8 cellular contexts compared by ENCODE assay signal in the genomic region with DNA sequence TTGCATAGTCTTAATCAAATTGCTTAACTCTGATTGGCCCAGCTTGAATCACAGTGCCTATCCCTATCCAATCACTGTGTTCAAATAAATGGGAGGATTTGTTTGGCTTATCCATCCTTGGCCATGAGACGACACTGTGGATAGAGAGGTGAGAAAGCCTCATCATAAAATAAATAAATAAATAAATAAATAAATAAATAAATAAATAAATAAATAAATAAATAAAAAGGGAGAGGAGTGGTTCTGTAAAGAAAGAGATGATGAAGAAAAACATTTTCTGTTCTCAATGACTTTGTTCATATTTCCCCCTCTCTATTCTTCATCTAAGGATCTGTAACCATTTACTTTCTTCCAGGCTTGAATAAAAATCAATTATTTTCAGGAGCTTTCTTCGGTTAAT.
"Had no signal": no experiment of that assay in that cellular context is flagged by ENCODE, and none has a peak within 500 bp of the region (broad histone marks: within the 10 kb centered on the region; RNA-seq: fewer than 3 reads in every experiment).

No MANE protein-coding gene starts in this region.

- H3K4me2 ChIP-seq: KMS-11 had no signal

- H3K4me3 ChIP-seq: K562 had no signal

- FAIRE-seq: HepG2, HTR-8/SVneo, K562 had no signal

- ATAC-seq: HepG2, K562 had no signal

- DNase-seq: IMR-90, KBM-7, KG1 had no signal

- H3K27ac ChIP-seq: HL-60, KMS-11 had no signal
